Comparison of ENCODE assay signal across 1 cellular context in the genomic region with DNA sequence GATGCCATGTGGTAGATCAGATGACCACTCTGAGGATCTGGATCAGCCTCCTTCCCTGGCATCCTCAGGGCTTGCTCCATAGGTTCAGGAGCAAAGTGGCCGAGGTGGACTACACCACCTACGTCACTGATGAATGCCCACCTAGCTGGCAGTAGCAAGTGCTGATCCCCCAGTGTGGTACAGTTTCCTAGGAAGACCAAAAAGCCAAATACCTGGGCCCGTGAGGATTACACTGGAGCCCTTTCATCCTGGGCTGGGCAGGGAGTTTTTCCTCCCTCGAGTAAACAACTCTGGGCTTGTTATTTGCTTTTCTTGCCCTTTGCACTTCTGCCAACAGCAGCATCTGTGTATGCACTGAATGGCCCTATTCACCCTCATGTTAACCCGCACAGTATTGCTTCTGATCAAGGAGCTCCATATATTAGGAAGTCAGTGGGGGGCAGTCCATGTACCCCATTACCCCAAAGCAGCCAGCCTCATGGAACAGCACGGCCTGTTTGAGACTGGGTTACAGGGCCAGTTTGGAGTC.
TF ChIP-seq lines count a peak whose summit lies in the region.

No MANE protein-coding gene starts in this region.

TF ChIP-seq in HepG2, 621 proteins besides CTCF, POLR2A, EP300 and RAD21 (continued from another document and continues in another):
- TF ChIP-seq ZNF331 (CRISPR knock-in tag; IDR thresholded peaks at IDR 0.05) = peak; percentile 85
- peak; percentile 94 for TF ChIP-seq RARA (CRISPR knock-in tag; IDR thresholded peaks at IDR 0.05)
- no peak for TF ChIP-seq ZNF564 (CRISPR knock-in tag; IDR thresholded peaks at IDR 0.05)
- TF ChIP-seq ZNF589 (CRISPR knock-in tag; conservative IDR thresholded peaks at IDR 0.05) = peak; percentile 54; the same call in 1 of the 2 replicates
- no peak for TF ChIP-seq SMAD9 (CRISPR knock-in tag; IDR thresholded peaks at IDR 0.05)
- no peak for TF ChIP-seq ZNF207 (IDR thresholded peaks at IDR 0.05; ENCODE audit: borderline replicate concordance)
- 0 out of 2 replicates have a peak, but pooled peaks have one; percentile 12 for TF ChIP-seq ZC3H13 (CRISPR knock-in tag; IDR thresholded peaks at IDR 0.05)
- 0 out of 2 replicates have a peak, but pooled peaks have one; percentile 33 for TF ChIP-seq ZNF605 (CRISPR knock-in tag; IDR thresholded peaks at IDR 0.05)
- TF ChIP-seq, protein P1, sequence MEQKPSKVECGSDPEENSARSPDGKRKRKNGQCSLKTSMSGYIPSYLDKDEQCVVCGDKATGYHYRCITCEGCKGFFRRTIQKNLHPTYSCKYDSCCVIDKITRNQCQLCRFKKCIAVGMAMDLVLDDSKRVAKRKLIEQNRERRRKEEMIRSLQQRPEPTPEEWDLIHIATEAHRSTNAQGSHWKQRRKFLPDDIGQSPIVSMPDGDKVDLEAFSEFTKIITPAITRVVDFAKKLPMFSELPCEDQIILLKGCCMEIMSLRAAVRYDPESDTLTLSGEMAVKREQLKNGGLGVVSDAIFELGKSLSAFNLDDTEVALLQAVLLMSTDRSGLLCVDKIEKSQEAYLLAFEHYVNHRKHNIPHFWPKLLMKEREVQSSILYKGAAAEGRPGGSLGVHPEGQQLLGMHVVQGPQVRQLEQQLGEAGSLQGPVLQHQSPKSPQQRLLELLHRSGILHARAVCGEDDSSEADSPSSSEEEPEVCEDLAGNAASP (CRISPR knock-in tag; IDR thresholded peaks at IDR 0.05; ENCODE audit: borderline replicate concordance) = peak; percentile 90
- TF ChIP-seq, protein P2, sequence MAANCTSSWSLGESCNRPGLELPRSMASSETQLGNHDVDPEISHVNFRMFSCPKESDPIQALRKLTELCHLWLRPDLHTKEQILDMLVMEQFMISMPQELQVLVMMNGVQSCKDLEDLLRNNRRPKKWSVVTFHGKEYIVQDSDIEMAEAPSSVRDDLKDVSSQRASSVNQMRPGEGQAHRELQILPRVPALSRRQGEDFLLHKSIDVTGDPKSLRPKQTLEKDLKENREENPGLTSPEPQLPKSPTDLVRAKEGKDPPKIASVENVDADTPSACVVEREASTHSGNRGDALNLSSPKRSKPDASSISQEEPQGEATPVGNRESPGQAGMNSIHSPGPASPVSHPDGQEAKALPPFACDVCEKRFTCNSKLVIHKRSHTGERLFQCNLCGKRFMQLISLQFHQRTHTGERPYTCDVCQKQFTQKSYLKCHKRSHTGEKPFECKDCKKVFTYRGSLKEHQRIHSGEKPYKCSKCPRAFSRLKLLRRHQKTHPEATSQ (CRISPR knock-in tag; IDR thresholded peaks at IDR 0.05; ENCODE audit: borderline replicate concordance) = no peak; the same call in 1 of the 2 replicates
- TF ChIP-seq, protein P3, sequence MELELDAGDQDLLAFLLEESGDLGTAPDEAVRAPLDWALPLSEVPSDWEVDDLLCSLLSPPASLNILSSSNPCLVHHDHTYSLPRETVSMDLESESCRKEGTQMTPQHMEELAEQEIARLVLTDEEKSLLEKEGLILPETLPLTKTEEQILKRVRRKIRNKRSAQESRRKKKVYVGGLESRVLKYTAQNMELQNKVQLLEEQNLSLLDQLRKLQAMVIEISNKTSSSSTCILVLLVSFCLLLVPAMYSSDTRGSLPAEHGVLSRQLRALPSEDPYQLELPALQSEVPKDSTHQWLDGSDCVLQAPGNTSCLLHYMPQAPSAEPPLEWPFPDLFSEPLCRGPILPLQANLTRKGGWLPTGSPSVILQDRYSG (CRISPR knock-in tag; IDR thresholded peaks at IDR 0.05) = no peak
- no peak for TF ChIP-seq NFIB (CRISPR knock-in tag; IDR thresholded peaks at IDR 0.05; ENCODE audit: borderline replicate concordance)
- TF ChIP-seq, protein P4, sequence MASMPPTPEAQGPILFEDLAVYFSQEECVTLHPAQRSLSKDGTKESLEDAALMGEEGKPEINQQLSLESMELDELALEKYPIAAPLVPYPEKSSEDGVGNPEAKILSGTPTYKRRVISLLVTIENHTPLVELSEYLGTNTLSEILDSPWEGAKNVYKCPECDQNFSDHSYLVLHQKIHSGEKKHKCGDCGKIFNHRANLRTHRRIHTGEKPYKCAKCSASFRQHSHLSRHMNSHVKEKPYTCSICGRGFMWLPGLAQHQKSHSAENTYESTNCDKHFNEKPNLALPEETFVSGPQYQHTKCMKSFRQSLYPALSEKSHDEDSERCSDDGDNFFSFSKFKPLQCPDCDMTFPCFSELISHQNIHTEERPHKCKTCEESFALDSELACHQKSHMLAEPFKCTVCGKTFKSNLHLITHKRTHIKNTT (CRISPR knock-in tag; IDR thresholded peaks at IDR 0.05) = no peak
- TF ChIP-seq, protein P5, sequence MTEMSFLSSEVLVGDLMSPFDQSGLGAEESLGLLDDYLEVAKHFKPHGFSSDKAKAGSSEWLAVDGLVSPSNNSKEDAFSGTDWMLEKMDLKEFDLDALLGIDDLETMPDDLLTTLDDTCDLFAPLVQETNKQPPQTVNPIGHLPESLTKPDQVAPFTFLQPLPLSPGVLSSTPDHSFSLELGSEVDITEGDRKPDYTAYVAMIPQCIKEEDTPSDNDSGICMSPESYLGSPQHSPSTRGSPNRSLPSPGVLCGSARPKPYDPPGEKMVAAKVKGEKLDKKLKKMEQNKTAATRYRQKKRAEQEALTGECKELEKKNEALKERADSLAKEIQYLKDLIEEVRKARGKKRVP (CRISPR knock-in tag; IDR thresholded peaks at IDR 0.05) = peak in 1 of 2 experiments; percentile 27; a peak in 2 of 4 replicates
- TF ChIP-seq, protein P6, sequence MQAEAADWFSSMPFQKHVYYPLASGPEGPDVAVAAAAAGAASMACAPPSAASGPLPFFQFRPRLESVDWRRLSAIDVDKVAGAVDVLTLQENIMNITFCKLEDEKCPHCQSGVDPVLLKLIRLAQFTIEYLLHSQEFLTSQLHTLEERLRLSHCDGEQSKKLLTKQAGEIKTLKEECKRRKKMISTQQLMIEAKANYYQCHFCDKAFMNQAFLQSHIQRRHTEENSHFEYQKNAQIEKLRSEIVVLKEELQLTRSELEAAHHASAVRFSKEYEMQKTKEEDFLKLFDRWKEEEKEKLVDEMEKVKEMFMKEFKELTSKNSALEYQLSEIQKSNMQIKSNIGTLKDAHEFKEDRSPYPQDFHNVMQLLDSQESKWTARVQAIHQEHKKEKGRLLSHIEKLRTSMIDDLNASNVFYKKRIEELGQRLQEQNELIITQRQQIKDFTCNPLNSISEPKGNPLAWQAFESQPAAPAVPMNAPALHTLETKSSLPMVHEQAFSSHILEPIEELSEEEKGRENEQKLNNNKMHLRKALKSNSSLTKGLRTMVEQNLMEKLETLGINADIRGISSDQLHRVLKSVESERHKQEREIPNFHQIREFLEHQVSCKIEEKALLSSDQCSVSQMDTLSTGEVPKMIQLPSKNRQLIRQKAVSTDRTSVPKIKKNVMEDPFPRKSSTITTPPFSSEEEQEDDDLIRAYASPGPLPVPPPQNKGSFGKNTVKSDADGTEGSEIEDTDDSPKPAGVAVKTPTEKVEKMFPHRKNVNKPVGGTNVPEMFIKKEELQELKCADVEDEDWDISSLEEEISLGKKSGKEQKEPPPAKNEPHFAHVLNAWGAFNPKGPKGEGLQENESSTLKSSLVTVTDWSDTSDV (CRISPR knock-in tag; IDR thresholded peaks at IDR 0.05) = no peak
- TF ChIP-seq ZNF557 (CRISPR knock-in tag; IDR thresholded peaks at IDR 0.05) = no peak
- no peak for TF ChIP-seq ZFP82 (CRISPR knock-in tag; IDR thresholded peaks at IDR 0.05; ENCODE audit: borderline replicate concordance)
- TF ChIP-seq, protein P7, sequence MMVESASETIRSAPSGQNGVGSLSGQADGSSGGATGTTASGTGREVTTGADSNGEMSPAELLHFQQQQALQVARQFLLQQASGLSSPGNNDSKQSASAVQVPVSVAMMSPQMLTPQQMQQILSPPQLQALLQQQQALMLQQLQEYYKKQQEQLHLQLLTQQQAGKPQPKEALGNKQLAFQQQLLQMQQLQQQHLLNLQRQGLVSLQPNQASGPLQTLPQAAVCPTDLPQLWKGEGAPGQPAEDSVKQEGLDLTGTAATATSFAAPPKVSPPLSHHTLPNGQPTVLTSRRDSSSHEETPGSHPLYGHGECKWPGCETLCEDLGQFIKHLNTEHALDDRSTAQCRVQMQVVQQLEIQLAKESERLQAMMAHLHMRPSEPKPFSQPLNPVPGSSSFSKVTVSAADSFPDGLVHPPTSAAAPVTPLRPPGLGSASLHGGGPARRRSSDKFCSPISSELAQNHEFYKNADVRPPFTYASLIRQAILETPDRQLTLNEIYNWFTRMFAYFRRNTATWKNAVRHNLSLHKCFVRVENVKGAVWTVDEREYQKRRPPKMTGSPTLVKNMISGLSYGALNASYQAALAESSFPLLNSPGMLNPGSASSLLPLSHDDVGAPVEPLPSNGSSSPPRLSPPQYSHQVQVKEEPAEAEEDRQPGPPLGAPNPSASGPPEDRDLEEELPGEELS (CRISPR knock-in tag; IDR thresholded peaks at IDR 0.05) = peak; percentile 95
- peak; percentile 59; the same call in 1 of the 2 replicates for TF ChIP-seq ZNF317 (CRISPR knock-in tag; IDR thresholded peaks at IDR 0.05)
- peak; percentile 69; the same call in 1 of the 2 replicates for TF ChIP-seq KAT8 (CRISPR knock-in tag; IDR thresholded peaks at IDR 0.05)
- TF ChIP-seq HDAC2 (CRISPR knock-in tag; IDR thresholded peaks at IDR 0.05) = peak; percentile 94
- TF ChIP-seq ZBTB7A (CRISPR knock-in tag; IDR thresholded peaks at IDR 0.05) = no peak
- TF ChIP-seq, protein P8, sequence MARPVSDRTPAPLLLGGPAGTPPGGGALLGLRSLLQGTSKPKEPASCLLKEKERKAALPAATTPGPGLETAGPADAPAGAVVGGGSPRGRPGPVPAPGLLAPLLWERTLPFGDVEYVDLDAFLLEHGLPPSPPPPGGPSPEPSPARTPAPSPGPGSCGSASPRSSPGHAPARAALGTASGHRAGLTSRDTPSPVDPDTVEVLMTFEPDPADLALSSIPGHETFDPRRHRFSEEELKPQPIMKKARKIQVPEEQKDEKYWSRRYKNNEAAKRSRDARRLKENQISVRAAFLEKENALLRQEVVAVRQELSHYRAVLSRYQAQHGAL (CRISPR knock-in tag; IDR thresholded peaks at IDR 0.05; ENCODE audit: not compliant biosample characterization) = no peak
- TF ChIP-seq, protein P9, sequence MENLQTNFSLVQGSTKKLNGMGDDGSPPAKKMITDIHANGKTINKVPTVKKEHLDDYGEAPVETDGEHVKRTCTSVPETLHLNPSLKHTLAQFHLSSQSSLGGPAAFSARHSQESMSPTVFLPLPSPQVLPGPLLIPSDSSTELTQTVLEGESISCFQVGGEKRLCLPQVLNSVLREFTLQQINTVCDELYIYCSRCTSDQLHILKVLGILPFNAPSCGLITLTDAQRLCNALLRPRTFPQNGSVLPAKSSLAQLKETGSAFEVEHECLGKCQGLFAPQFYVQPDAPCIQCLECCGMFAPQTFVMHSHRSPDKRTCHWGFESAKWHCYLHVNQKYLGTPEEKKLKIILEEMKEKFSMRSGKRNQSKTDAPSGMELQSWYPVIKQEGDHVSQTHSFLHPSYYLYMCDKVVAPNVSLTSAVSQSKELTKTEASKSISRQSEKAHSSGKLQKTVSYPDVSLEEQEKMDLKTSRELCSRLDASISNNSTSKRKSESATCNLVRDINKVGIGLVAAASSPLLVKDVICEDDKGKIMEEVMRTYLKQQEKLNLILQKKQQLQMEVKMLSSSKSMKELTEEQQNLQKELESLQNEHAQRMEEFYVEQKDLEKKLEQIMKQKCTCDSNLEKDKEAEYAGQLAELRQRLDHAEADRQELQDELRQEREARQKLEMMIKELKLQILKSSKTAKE (CRISPR knock-in tag; IDR thresholded peaks at IDR 0.05; ENCODE audit: borderline replicate concordance) = peak; percentile 69; the same call in 1 of the 2 replicates
- no peak for TF ChIP-seq TEAD2 (CRISPR knock-in tag; IDR thresholded peaks at IDR 0.05)
- TF ChIP-seq, protein P10, sequence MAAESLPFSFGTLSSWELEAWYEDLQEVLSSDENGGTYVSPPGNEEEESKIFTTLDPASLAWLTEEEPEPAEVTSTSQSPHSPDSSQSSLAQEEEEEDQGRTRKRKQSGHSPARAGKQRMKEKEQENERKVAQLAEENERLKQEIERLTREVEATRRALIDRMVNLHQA (CRISPR knock-in tag; IDR thresholded peaks at IDR 0.05) = no peak
- TF ChIP-seq, protein P11, sequence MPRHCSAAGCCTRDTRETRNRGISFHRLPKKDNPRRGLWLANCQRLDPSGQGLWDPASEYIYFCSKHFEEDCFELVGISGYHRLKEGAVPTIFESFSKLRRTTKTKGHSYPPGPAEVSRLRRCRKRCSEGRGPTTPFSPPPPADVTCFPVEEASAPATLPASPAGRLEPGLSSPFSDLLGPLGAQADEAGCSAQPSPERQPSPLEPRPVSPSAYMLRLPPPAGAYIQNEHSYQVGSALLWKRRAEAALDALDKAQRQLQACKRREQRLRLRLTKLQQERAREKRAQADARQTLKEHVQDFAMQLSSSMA (CRISPR knock-in tag; IDR thresholded peaks at IDR 0.05) = no peak
- TF ChIP-seq ZNF782 (CRISPR knock-in tag; IDR thresholded peaks at IDR 0.05; ENCODE audit: borderline replicate concordance) = no peak; the same call in 1 of the 2 replicates
- 0 out of 2 replicates have a peak, but pooled peaks have one; percentile 32 for TF ChIP-seq MXD4 (CRISPR knock-in tag; IDR thresholded peaks at IDR 0.05)
- no peak for TF ChIP-seq ZNF20 (CRISPR knock-in tag; IDR thresholded peaks at IDR 0.05)
- TF ChIP-seq BRD4 (CRISPR knock-in tag; IDR thresholded peaks at IDR 0.05) = no peak
- TF ChIP-seq ZNF343 (CRISPR knock-in tag; IDR thresholded peaks at IDR 0.05) = no peak
- no peak for TF ChIP-seq NFYC (CRISPR knock-in tag; IDR thresholded peaks at IDR 0.05)
- TF ChIP-seq ZNF7 (CRISPR knock-in tag; IDR thresholded peaks at IDR 0.05) = peak; percentile 19; the same call in 1 of the 2 replicates
- TF ChIP-seq ZNF879 (CRISPR knock-in tag; IDR thresholded peaks at IDR 0.05) = no peak
- TF ChIP-seq, protein P12, sequence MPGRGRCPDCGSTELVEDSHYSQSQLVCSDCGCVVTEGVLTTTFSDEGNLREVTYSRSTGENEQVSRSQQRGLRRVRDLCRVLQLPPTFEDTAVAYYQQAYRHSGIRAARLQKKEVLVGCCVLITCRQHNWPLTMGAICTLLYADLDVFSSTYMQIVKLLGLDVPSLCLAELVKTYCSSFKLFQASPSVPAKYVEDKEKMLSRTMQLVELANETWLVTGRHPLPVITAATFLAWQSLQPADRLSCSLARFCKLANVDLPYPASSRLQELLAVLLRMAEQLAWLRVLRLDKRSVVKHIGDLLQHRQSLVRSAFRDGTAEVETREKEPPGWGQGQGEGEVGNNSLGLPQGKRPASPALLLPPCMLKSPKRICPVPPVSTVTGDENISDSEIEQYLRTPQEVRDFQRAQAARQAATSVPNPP (CRISPR knock-in tag; IDR thresholded peaks at IDR 0.05) = no peak
- peak; percentile 92 for TF ChIP-seq MED1 (CRISPR knock-in tag; IDR thresholded peaks at IDR 0.05)
- TF ChIP-seq, protein P13, sequence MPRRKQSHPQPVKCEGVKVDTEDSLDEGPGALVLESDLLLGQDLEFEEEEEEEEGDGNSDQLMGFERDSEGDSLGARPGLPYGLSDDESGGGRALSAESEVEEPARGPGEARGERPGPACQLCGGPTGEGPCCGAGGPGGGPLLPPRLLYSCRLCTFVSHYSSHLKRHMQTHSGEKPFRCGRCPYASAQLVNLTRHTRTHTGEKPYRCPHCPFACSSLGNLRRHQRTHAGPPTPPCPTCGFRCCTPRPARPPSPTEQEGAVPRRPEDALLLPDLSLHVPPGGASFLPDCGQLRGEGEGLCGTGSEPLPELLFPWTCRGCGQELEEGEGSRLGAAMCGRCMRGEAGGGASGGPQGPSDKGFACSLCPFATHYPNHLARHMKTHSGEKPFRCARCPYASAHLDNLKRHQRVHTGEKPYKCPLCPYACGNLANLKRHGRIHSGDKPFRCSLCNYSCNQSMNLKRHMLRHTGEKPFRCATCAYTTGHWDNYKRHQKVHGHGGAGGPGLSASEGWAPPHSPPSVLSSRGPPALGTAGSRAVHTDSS (CRISPR knock-in tag; conservative IDR thresholded peaks at IDR 0.05) = no peak
